Comparison of ENCODE assay signal across 9 cellular contexts in the genomic region with DNA sequence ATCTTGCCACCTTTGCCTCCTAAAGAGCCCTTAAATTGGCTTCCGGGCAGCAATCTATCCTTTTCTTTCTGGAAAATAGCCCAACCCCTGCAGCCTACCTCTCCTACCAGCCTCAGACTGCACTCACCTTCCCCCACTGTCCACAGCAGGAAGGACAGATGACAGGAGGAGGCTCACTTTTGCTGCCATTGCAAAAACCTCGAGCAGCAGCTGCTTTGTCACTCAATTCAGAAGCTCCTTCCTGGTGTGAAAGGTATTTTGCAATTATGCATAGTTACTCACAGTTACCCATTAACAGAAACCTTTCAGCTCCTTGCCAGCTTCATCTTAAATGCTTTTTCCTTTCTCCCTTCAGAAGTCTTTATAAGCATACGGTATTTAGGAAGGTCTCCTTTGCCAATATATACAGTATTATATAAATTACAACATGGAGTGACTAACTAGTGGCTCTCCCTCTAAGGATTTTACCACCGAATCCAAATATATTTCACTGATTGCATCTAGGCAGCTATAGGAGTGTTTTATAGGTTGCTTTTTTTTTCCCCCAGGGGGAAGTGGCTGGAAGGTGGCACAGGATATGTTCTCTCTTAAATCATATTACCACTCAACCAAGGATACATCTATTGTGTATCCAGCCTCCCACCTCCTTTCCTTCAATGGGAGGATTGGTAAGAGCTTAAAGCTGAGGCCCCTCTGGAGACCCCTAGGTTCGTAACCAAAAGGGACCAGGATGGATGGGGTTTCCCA.
DNase-seq lines count a peak whose midpoint lies in the region; ATAC-seq and TF ChIP-seq lines count a peak whose summit lies in the region.
"Had no signal": no experiment of that assay in that cellular context is flagged by ENCODE, and none has a peak within 500 bp of the region (broad histone marks: within the 10 kb centered on the region; RNA-seq: fewer than 3 reads in every experiment).

No MANE protein-coding gene starts in this region.

- no peaks in the 10 kb centered on the region for H3K79me2 ChIP-seq in Karpas-422 (ENCODE audit: low read length)

- intact Hi-C loops in lower lobe of right lung (cut with DNase I) (no loop called here), left ventricle myocardium inferior (cut with micrococcal nuclease) (no loop called here)

- H3K9me2 ChIP-seq in Karpas-422 (replicated peaks; ENCODE audit: insufficient read depth, low read length): no peaks in the 10 kb centered on the region

- no peaks in the 10 kb centered on the region for H4K20me1 ChIP-seq in Karpas-422 (ENCODE audit: insufficient read depth, low read depth, low read length)

- no peaks in the 10 kb centered on the region for H3K27me3 ChIP-seq in SJCRH30
- no peaks in the 10 kb centered on the region for H3K27me3 ChIP-seq in lower lobe of right lung (ENCODE audit: low read depth)
- H3K27me3 ChIP-seq in left ventricle myocardium inferior (ENCODE audit: low read depth): no peaks in the 10 kb centered on the region
- no peaks in the 10 kb centered on the region for H3K27me3 ChIP-seq in Karpas-422 (ENCODE audit: low read length)

- DNase-seq in GF-D8 (lab: John Stamatoyannopoulos, UW): peak; percentile 90
- DNase-seq in NCI-H1417 (lab: John Stamatoyannopoulos, UW): peak; percentile 54 to 91 (median 61)
- DNase-seq in SJCRH30: peak; percentile 84 to 90
- DNase-seq in lower lobe of right lung: no peak
- DNase-seq in left ventricle myocardium inferior: no peak
- DNase-seq in Karpas-422: no peak
- DNase-seq in activated gamma-delta T cell treated with Interleukin-2 at 50 U/mL for 16 hours: no peak
- DNase-seq: stimulated activated CD4-positive, alpha-beta T cell treated with anti-CD3 and anti-CD28 coated beads, Interleukin-2, amount 100 ng/mL, for 24 hours had no signal

- no peak overlapping the region for H2AFZ ChIP-seq in Karpas-422 (ENCODE audit: low read length)

- TF ChIP-seq CTCF in lower lobe of right lung (IDR thresholded peaks at IDR 0.05): no peak
- no peak for TF ChIP-seq CTCF in left ventricle myocardium inferior (IDR thresholded peaks at IDR 0.05; ENCODE audit: borderline replicate concordance)

- H3K9ac ChIP-seq in Karpas-422 (ENCODE audit: low read length): no peak overlapping the region

- H3K9me3 ChIP-seq in SJCRH30 (replicated peaks): no peaks in the 10 kb centered on the region
- no peaks in the 10 kb centered on the region for H3K9me3 ChIP-seq in lower lobe of right lung
- no peaks in the 10 kb centered on the region for H3K9me3 ChIP-seq in left ventricle myocardium inferior (replicated peaks)
- H3K9me3 ChIP-seq in Karpas-422 (ENCODE audit: low read length): no peaks in the 10 kb centered on the region

- ATAC-seq in lower lobe of right lung: peak; percentile 68 to 69
- no peak for ATAC-seq in HG02763 (IDR thresholded peaks at IDR 0.05; ENCODE audit: unreplicated experiment)

- H3K4me2 ChIP-seq in Karpas-422 (ENCODE audit: low read depth, low read length, poor library complexity, severe bottlenecking): no peak overlapping the region

- no peak overlapping the region for H3K4me3 ChIP-seq in SJCRH30
- H3K4me3 ChIP-seq in lower lobe of right lung: no peak overlapping the region
- H3K4me3 ChIP-seq in left ventricle myocardium inferior: no peak overlapping the region
- no peak overlapping the region for H3K4me3 ChIP-seq in Karpas-422 (ENCODE audit: low read length)

- peak overlapping the region; percentile 85 for H3K27ac ChIP-seq in SJCRH30
- H3K27ac ChIP-seq in lower lobe of right lung: no peak overlapping the region
- H3K27ac ChIP-seq in left ventricle myocardium inferior (replicated peaks): no peak overlapping the region
- H3K27ac ChIP-seq in Karpas-422 (ENCODE audit: low read length): no peak overlapping the region

- H3K4me1 ChIP-seq in SJCRH30: peaks cover 44% of the 10 kb centered on the region
- peaks cover 12% of the 10 kb centered on the region for H3K4me1 ChIP-seq in lower lobe of right lung
- peaks cover 42% of the 10 kb centered on the region for H3K4me1 ChIP-seq in left ventricle myocardium inferior
- peaks cover 4% of the 10 kb centered on the region; the same call in 1 of the 2 replicates for H3K4me1 ChIP-seq in Karpas-422 (ENCODE audit: low read length)

- H3K36me3 ChIP-seq in SJCRH30 (peaks cover 3% of the 10 kb centered on the region; the same call in 1 of the 2 replicates), lower lobe of right lung (no peaks in the 10 kb centered on the region), left ventricle myocardium inferior (no peaks in the 10 kb centered on the region), Karpas-422 (ENCODE audit: insufficient read depth, low read length) (no peaks in the 10 kb centered on the region)

Comparison
In these comparisons a context has a peak if more than half of its experiments do, and no peak if none do; other contexts are left out.
1. DNase-seq: peak in GF-D8 (single experiment), NCI-H1417 (3 of 3) and SJCRH30 (2 of 2); none in lower lobe of right lung (single experiment), left ventricle myocardium inferior (single experiment), Karpas-422 (single experiment) and activated gamma-delta T cell treated with Interleukin-2 at 50 U/mL for 16 hours (single experiment).